ENCODE assay signal across 32 cellular contexts in genomic region chr17:8701221-8701620, GRCh38. TPM values are rescaled to one million over a fixed set of nuclear protein-coding genes. Genes with fewer than 3 reads are reported as not detected.
"Had no signal": no experiment of that assay in that cellular context is flagged by ENCODE, and none has a peak within 500 bp of the region (broad histone marks: within the 10 kb centered on the region; RNA-seq: fewer than 3 reads in every experiment).

No MANE protein-coding gene starts in this region.

- H3K4me3 ChIP-seq: colonic mucosa, esophagus squamous epithelium, lung, mucosa of descending colon, prostate gland, skin epidermis, spleen, testis, transverse colon, upper lobe of right lung, uterus had no signal

- H3K27me3 ChIP-seq: colonic mucosa, testis, transverse colon, upper lobe of right lung, uterus had no signal

- DNase-seq: colonic mucosa; dermis blood vessel endothelial cell; effector memory CD4-positive, alpha-beta T cell; erythroblast; esophagus squamous epithelium; kidney; mucosa of descending colon; naive B cell; nephron progenitor cell; nucleus accumbens; right cardiac atrium; spleen; stimulated activated CD4-positive, alpha-beta T cell treated with anti-CD3 and anti-CD28 coated beads, Interleukin-4, amount 100 ng/mL, for 4 hours; stimulated activated naive CD8-positive, alpha-beta T cell treated with anti-CD3 and anti-CD28 coated beads, Interleukin-15, Interleukin-2, amounts not matched to agents 100 U/mL and 50 U/mL, for 24 hours; substantia nigra; testis; transverse colon; upper lobe of right lung; uterus had no signal

- H3K36me3 ChIP-seq: colonic mucosa, esophagus squamous epithelium, prostate gland, spleen, transverse colon, upper lobe of right lung, uterus had no signal

- ATAC-seq: left lobe of liver; mucosa of descending colon; right cardiac atrium; stimulated activated memory B cell treated with anti-CD40 and anti-IgM and Interleukin-4, amounts not matched to agents 10 μg/mL and 1 μg/mL and 100 μg/mL, for 72 hours; stimulated activated naive CD8-positive, alpha-beta T cell treated with anti-CD3 and anti-CD28 coated beads, Interleukin-15, Interleukin-2, amounts not matched to agents 100 U/mL and 50 U/mL, for 24 hours; upper lobe of right lung had no signal

- H3K27ac ChIP-seq: colonic mucosa, esophagus squamous epithelium, prostate gland, skin epidermis, spleen, testis, transverse colon, upper lobe of right lung, uterus had no signal

- FAIRE-seq: endometrium, frontal cortex, kidney had no signal

- H3K4me1 ChIP-seq: colonic mucosa, prostate gland, upper lobe of right lung had no signal

- H3K9me3 ChIP-seq: colonic mucosa, esophagus squamous epithelium, mucosa of descending colon, prostate gland, testis, transverse colon, upper lobe of right lung, uterus had no signal

RNA-seq across cellular contexts. Expression of gene CCDC42, which starts 43.4 kb away (rescaled TPM):
- total RNA-seq: chondrocyte, colonic mucosa, dermis blood vessel endothelial cell, esophagus squamous epithelium, fibroblast of villous mesenchyme, kidney, left lobe of liver, liver, mucosa of descending colon, osteocyte, renal cortical epithelial cell, right cardiac atrium, transverse colon, upper lobe of right lung, uterus had no signal

RNA-seq across cellular contexts. Expression of gene SPDYE4, which starts 57.1 kb away (rescaled TPM):
- total RNA-seq: chondrocyte, colonic mucosa, dermis blood vessel endothelial cell, esophagus squamous epithelium, fibroblast of villous mesenchyme, frontal cortex, kidney, left lobe of liver, liver, lung, mesothelial cell of epicardium, mucosa of descending colon, osteocyte, renal cortical epithelial cell, right cardiac atrium, spleen, transverse colon, upper lobe of right lung, uterus had no signal
